In genomic region chr6:78597966-78598365, GRCh38 we compare ENCODE assay signal across 20 cellular contexts.
A peak's percentile ranks its signal among the peaks of the same experiment; 100 is the strongest.
DNase-seq lines count a peak whose midpoint lies in the region; FAIRE-seq and TF ChIP-seq lines count a peak whose summit lies in the region.
"Had no signal": no experiment of that assay in that cellular context is flagged by ENCODE, and none has a peak within 500 bp of the region (broad histone marks: within the 10 kb centered on the region; RNA-seq: fewer than 3 reads in every experiment).

No MANE protein-coding gene starts in this region.

- peak overlapping the region; percentile 27 for H3K4me2 ChIP-seq in astrocyte (ENCODE audit: low read length)
- H3K4me2 ChIP-seq in mesenchymal stem cell (ENCODE audit: low read length, poor library complexity, severe bottlenecking): no peak overlapping the region

- H4K20me1 ChIP-seq in astrocyte (ENCODE audit: insufficient read depth, low read length): no peaks in the 10 kb centered on the region

- H3K9me3 Mint-ChIP-seq in astrocyte (ENCODE audit: unreplicated experiment): no peaks in the 10 kb centered on the region

- H3K4me1 ChIP-seq in astrocyte (ENCODE audit: insufficient read depth, low read length) (peaks cover 24% of the 10 kb centered on the region), mesenchymal stem cell (ENCODE audit: control insufficient read depth, insufficient read depth, low read depth, low read length) (peaks cover 2% of the 10 kb centered on the region), esophagus muscularis mucosa (peaks cover 0 to 11% (median 6%) of the 10 kb centered on the region in 4 donors)
- H3K4me1 ChIP-seq: HAP-1, SJCRH30 had no signal

- no peaks in the 10 kb centered on the region for H3K79me1 ChIP-seq in mesenchymal stem cell (replicated peaks; ENCODE audit: low read length, poor library complexity, severe bottlenecking)

- H3K9ac ChIP-seq in astrocyte (ENCODE audit: low read length) (peak overlapping the region; percentile 9), mesenchymal stem cell (ENCODE audit: low read length) (no peak overlapping the region)

- no peak for TF ChIP-seq CTCF in astrocyte (IDR thresholded peaks at IDR 0.05; ENCODE audit: insufficient read depth, low read depth, low read length)
- TF ChIP-seq CTCF in esophagus muscularis mucosa (IDR thresholded peaks at IDR 0.05): no peak
- TF ChIP-seq CTCF in GM13976 (IDR thresholded peaks at IDR 0.05; ENCODE audit: borderline replicate concordance, control extremely low read depth, extremely low read depth, insufficient read depth, missing control alignments): no peak

- peak; percentile 23 for FAIRE-seq in astrocyte (lab: Jason Lieb, UNC)
- FAIRE-seq: GM12878 had no signal

- no peak overlapping the region for H3K4ac ChIP-seq in mesenchymal stem cell (ENCODE audit: low read depth in 1 of 2, low read length in 2 of 2)

- H3K27ac ChIP-seq in astrocyte (ENCODE audit: low read depth, low read length) (peak overlapping the region; percentile 80), mesenchymal stem cell (ENCODE audit: low read length, poor library complexity, severe bottlenecking) (peak overlapping the region; percentile 95), esophagus muscularis mucosa (replicated peaks in 1 of 4) (peak overlapping the region in 2 of 4 donors; percentile 54 to 55)
- H3K27ac ChIP-seq: 22Rv1, C4-2B, HL-60, SJCRH30 had no signal

- H3K4me3 Mint-ChIP-seq in astrocyte (ENCODE audit: unreplicated experiment): no peak overlapping the region

- TF ChIP-seq POLR2A in esophagus muscularis mucosa (IDR thresholded peaks at IDR 0.05; ENCODE audit: low read depth): no peak

- WGBS in mesenchymal stem cell: 89% methylated on average over 5 of the region's 5 CpGs
- WGBS in esophagus muscularis mucosa: 76% methylated on average over 5 of the region's 5 CpGs

- H3K27me3 ChIP-seq in astrocyte (ENCODE audit: insufficient read depth, low read length): no peaks in the 10 kb centered on the region
- H3K27me3 ChIP-seq in mesenchymal stem cell (ENCODE audit: control insufficient read depth in 1 of 2, insufficient read depth in 1 of 2, low read length in 2 of 2): no peaks in the 10 kb centered on the region
- H3K27me3 ChIP-seq in esophagus muscularis mucosa: no peaks in the 10 kb centered on the region
- H3K27me3 ChIP-seq: SJCRH30 had no signal

- H3K36me3 ChIP-seq in astrocyte (ENCODE audit: insufficient read depth, low read length) (no peaks in the 10 kb centered on the region), mesenchymal stem cell (ENCODE audit: control insufficient read depth in 1 of 2, insufficient read depth in 2 of 2, low read depth in 1 of 2, low read length in 2 of 2) (no peaks in the 10 kb centered on the region), esophagus muscularis mucosa (no peaks in the 10 kb centered on the region)
- H3K36me3 ChIP-seq: HAP-1, SJCRH30 had no signal

- no peak overlapping the region for H3K18ac ChIP-seq in mesenchymal stem cell (ENCODE audit: low read depth in 1 of 2, low read length in 2 of 2)

- no peaks in the 10 kb centered on the region for H3K27me3 Mint-ChIP-seq in astrocyte (ENCODE audit: low read depth, unreplicated experiment)

- H2AK5ac ChIP-seq in mesenchymal stem cell (ENCODE audit: low read length, severe bottlenecking): peak overlapping the region; percentile 83

- H2BK12ac ChIP-seq in mesenchymal stem cell (ENCODE audit: low read length in 2 of 2): no peak overlapping the region

- intact Hi-C loops in esophagus muscularis mucosa (cut with DNase I): no loop called here

- no peaks in the 10 kb centered on the region for H3K79me2 ChIP-seq in astrocyte (ENCODE audit: insufficient read depth, low read length)

- H2BK120ac ChIP-seq in mesenchymal stem cell (ENCODE audit: low read depth, low read length): no peak overlapping the region

- H3K36me3 Mint-ChIP-seq in astrocyte (ENCODE audit: low read depth, unreplicated experiment): no peaks in the 10 kb centered on the region

- TF ChIP-seq EP300 in esophagus muscularis mucosa (IDR thresholded peaks at IDR 0.05): no peak

- no peak overlapping the region for H4K8ac ChIP-seq in mesenchymal stem cell (ENCODE audit: low read length)

- H3K4me3 ChIP-seq in Jurkat, Clone E6-1 (ENCODE audit: low read length): no peak overlapping the region
- H3K4me3 ChIP-seq in astrocyte (ENCODE audit: insufficient read depth, low read depth, low read length) (no peak overlapping the region), mesenchymal stem cell (ENCODE audit: insufficient read depth in 1 of 2, low read depth in 1 of 2, low read length in 2 of 2) (no peak overlapping the region), esophagus muscularis mucosa (no peak overlapping the region)
- H3K4me3 ChIP-seq: GM12878, HAP-1, SJCRH30 had no signal

- no peak overlapping the region for H3K14ac ChIP-seq in mesenchymal stem cell (ENCODE audit: low read length in 2 of 2)

- H2BK5ac ChIP-seq in mesenchymal stem cell (ENCODE audit: low read depth, low read length, poor library complexity, severe bottlenecking): no peak overlapping the region

- peak overlapping the region; percentile 95 for H3K27ac Mint-ChIP-seq in astrocyte (ENCODE audit: unreplicated experiment)

- H4K91ac ChIP-seq in mesenchymal stem cell (ENCODE audit: low read length): no peak overlapping the region

- in situ Hi-C loops in GM13976 (cut with MboI; ENCODE audit: low sequenced_read_pairs, unreplicated experiment): no loop called here

- H2AFZ ChIP-seq in astrocyte (ENCODE audit: low read depth, low read length) (no peak overlapping the region), mesenchymal stem cell (ENCODE audit: low read depth, low read length) (no peak overlapping the region)

- H3K9me3 ChIP-seq in astrocyte (ENCODE audit: insufficient read depth, low read depth, low read length): no peaks in the 10 kb centered on the region
- no peaks in the 10 kb centered on the region for H3K9me3 ChIP-seq in mesenchymal stem cell (ENCODE audit: control insufficient read depth, low read length)
- no peaks in the 10 kb centered on the region for H3K9me3 ChIP-seq in esophagus muscularis mucosa
- H3K9me3 ChIP-seq: Caco-2, HAP-1, SJCRH30 had no signal

- no peak overlapping the region for H3K23ac ChIP-seq in mesenchymal stem cell (ENCODE audit: low read length in 2 of 2)

- peak; percentile 0 for DNase-seq in NCI-H82 (lab: John Stamatoyannopoulos, UW)
- no peak for DNase-seq in NCI-H82 treated with DMSO at 0.1 percent for 48 hours (lab: John Stamatoyannopoulos, UW; ENCODE audit: unreplicated experiment)
- DNase-seq in Jurkat, Clone E6-1 (ENCODE audit: low read depth, low spot score): peak; percentile 23
- no peak for DNase-seq in astrocyte (ENCODE audit: low read depth)
- no peak for DNase-seq in mesenchymal stem cell
- DNase-seq in NK-92 (lab: John Stamatoyannopoulos, UW; ENCODE audit: unreplicated experiment): no peak
- no peak for DNase-seq in esophagus muscularis mucosa (ENCODE audit: extremely low spot score)
- no peak for DNase-seq in GM13976 (ENCODE audit: low spot score)
- DNase-seq: Caco-2, KG1, NCI-H1092 treated with DMSO at 0.1 percent for 48 hours, NCI-H1694, NCI-H446 treated with DMSO at 0.1 percent for 48 hours, NCI-H748 treated with DMSO at 0.1 percent for 48 hours, SJCRH30 had no signal

- peaks cover 24% of the 10 kb centered on the region for H3K4me1 Mint-ChIP-seq in astrocyte (ENCODE audit: low read depth, unreplicated experiment)

- H2BK15ac ChIP-seq in mesenchymal stem cell (ENCODE audit: low read depth, poor library complexity, severe bottlenecking): no peak overlapping the region

Comparison
In these comparisons a context has a peak if more than half of its experiments do, and no peak if none do; other contexts are left out.
1. DNase-seq: peak in NCI-H82 (single experiment) and Jurkat, Clone E6-1 (single experiment); none in NCI-H82 treated with DMSO at 0.1 percent for 48 hours (single experiment), astrocyte (single experiment), mesenchymal stem cell (single experiment), NK-92 (single experiment), esophagus muscularis mucosa (single experiment) and GM13976 (single experiment).